Comparison of ENCODE assay signal across 25 cellular contexts in the genomic region with DNA sequence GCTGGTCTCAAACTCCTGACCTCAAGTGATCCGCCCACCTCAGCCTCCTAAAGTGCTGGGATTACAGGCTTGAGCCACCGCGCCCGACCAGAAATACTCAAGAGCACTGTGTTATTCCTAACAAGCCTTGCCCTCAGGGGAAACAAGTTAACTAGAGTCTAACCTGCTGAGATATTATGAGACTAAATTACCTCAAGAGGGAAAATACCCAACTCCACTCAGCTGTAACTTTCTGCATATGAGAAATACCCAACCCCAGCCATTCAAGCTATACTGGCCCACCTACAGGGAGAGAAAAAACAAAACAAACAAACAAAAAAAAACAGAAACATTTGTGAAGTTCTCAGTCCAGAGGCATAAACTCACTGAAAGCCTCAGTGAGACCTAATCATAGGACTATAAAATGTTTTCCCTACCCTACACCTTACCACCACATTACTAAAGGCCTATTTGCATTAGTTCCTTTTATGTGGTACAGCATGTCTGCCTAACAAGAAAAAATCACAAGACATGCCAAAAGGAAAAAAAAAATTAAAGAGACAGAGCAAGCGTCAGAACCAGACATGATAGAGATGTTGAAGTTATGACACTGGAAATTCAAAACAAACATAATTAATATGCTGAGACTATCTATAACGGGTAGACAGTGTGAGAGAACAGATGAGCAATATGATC.
DNase-seq lines count a peak whose midpoint lies in the region; ATAC-seq and TF ChIP-seq lines count a peak whose summit lies in the region.
"Had no signal": no experiment of that assay in that cellular context is flagged by ENCODE, and none has a peak within 500 bp of the region (broad histone marks: within the 10 kb centered on the region; RNA-seq: fewer than 3 reads in every experiment).

No MANE protein-coding gene starts in this region.

- DNase-seq in HEK293T (ENCODE audit: extremely low spot score) (peak; percentile 4), G401 (ENCODE audit: low spot score) (no peak), globus pallidus (ENCODE audit: low spot score) (no peak)
- DNase-seq in stimulated activated naive B cell treated with anti-CD40 and anti-IgM and Interleukin-4, amounts not matched to agents 10 μg/mL and 1 μg/mL and 100 μg/mL, for 72 hours, result no peak
- no peak for DNase-seq in stimulated activated naive CD4-positive, alpha-beta T cell (lab: John Stamatoyannopoulos, UW)
- DNase-seq: activated CD4-positive, alpha-beta T cell treated with anti-CD3 and anti-CD28 coated beads for 1 hour; activated CD8-positive, alpha-beta T cell treated with anti-CD3 and anti-CD28 coated beads, Interleukin-2, amount 10 ng/mL, durations not matched to agents 7 days and 5 days; amygdala; KBM-7; left lung; mesenchymal stem cell; NCI-H2081 treated with DMSO at 0.1 percent for 48 hours; NCI-H82; right cardiac atrium; SK-N-SH; spleen; stimulated activated CD4-positive, alpha-beta T cell treated with anti-CD3 and anti-CD28 coated beads, Interleukin-4, amount 100 ng/mL, for 1 hour; T-helper 17 cell; upper lobe of right lung had no signal

- no peak overlapping the region for H3K4me3 Mint-ChIP-seq in stimulated activated naive B cell treated with anti-CD40 and anti-IgM and Interleukin-4, amounts not matched to agents 10 μg/mL and 1 μg/mL and 100 μg/mL, for 72 hours
- H3K4me3 Mint-ChIP-seq: activated CD8-positive, alpha-beta T cell treated with anti-CD3 and anti-CD28 coated beads, Interleukin-2, amount 10 ng/mL, durations not matched to agents 7 days and 5 days; activated naive CD4-positive, alpha-beta T cell treated with anti-CD3 and anti-CD28 coated beads, Interleukin-2, amount 50 U/mL, for 24 hours; GM23338; neural crest cell; T-helper 17 cell had no signal

- CTCF ChIA-PET in HEK293T (lab: Yijun Ruan, JAX), result no interaction called here

- no peak overlapping the region for H3K27ac Mint-ChIP-seq in stimulated activated naive B cell treated with anti-CD40 and anti-IgM and Interleukin-4, amounts not matched to agents 10 μg/mL and 1 μg/mL and 100 μg/mL, for 72 hours
- H3K27ac Mint-ChIP-seq: activated CD8-positive, alpha-beta T cell treated with anti-CD3 and anti-CD28 coated beads, Interleukin-2, amount 10 ng/mL, durations not matched to agents 7 days and 5 days; activated naive CD4-positive, alpha-beta T cell treated with anti-CD3 and anti-CD28 coated beads, Interleukin-2, amount 50 U/mL, for 24 hours; activated T-helper 2 cell treated with anti-CD3 and anti-CD28 coated beads, Interferon-gamma antibody, Interleukin-2, Interleukin-4, amounts not matched to agents 10 μg/mL and 5 μg/mL and 100 μg/mL, durations not matched to agents 14 hours and 24 hours and 36 hours; GM23338; T-helper 17 cell had no signal

- H3K36me3 Mint-ChIP-seq in stimulated activated naive B cell treated with anti-CD40 and anti-IgM and Interleukin-4, amounts not matched to agents 10 μg/mL and 1 μg/mL and 100 μg/mL, for 72 hours, result no peaks in the 10 kb centered on the region
- H3K36me3 Mint-ChIP-seq: activated naive CD4-positive, alpha-beta T cell treated with anti-CD3 and anti-CD28 coated beads, Interleukin-2, amount 50 U/mL, for 24 hours had no signal

- H3K9me3 Mint-ChIP-seq in stimulated activated naive B cell treated with anti-CD40 and anti-IgM and Interleukin-4, amounts not matched to agents 10 μg/mL and 1 μg/mL and 100 μg/mL, for 72 hours, result peaks cover 10 to 11% of the 10 kb centered on the region in 2 donors

- POLR2A ChIA-PET in HEK293T (lab: Yijun Ruan, JAX), result no interaction called here

- in situ Hi-C loops in G401 (cut with HindIII; ENCODE audit: low sequenced_read_pairs), result no loop called here

- ATAC-seq in GM18867 (IDR thresholded peaks at IDR 0.05; ENCODE audit: unreplicated experiment), result peak; percentile 87
- ATAC-seq in HG02885 (IDR thresholded peaks at IDR 0.05; ENCODE audit: poor library complexity, unreplicated experiment), result peak; percentile 79
- ATAC-seq in stimulated activated naive B cell treated with anti-CD40 and anti-IgM and Interleukin-4, amounts not matched to agents 10 μg/mL and 1 μg/mL and 100 μg/mL, for 72 hours (replicated peaks), result peak; percentile 65 to 82
- ATAC-seq: activated CD8-positive, alpha-beta T cell treated with anti-CD3 and anti-CD28 coated beads, Interleukin-2, amount 10 ng/mL, durations not matched to agents 7 days and 5 days; GM23338; left lung; right cardiac atrium; T-helper 17 cell; upper lobe of right lung had no signal

- H3K4me1 Mint-ChIP-seq in stimulated activated naive B cell treated with anti-CD40 and anti-IgM and Interleukin-4, amounts not matched to agents 10 μg/mL and 1 μg/mL and 100 μg/mL, for 72 hours, result no peaks in the 10 kb centered on the region
- H3K4me1 Mint-ChIP-seq: activated naive CD4-positive, alpha-beta T cell treated with anti-CD3 and anti-CD28 coated beads, Interleukin-2, amount 50 U/mL, for 24 hours; GM23338; neural crest cell; T-helper 17 cell had no signal

- no peaks in the 10 kb centered on the region for H3K27me3 Mint-ChIP-seq in stimulated activated naive B cell treated with anti-CD40 and anti-IgM and Interleukin-4, amounts not matched to agents 10 μg/mL and 1 μg/mL and 100 μg/mL, for 72 hours
- H3K27me3 Mint-ChIP-seq: activated naive CD4-positive, alpha-beta T cell treated with anti-CD3 and anti-CD28 coated beads, Interleukin-2, amount 50 U/mL, for 24 hours; T-helper 17 cell had no signal

TF ChIP-seq in HEK293T, 16 proteins besides CTCF, POLR2A, EP300 and RAD21:
- no peak for TF ChIP-seq NFRKB (IDR thresholded peaks at IDR 0.05)
- TF ChIP-seq ZNF384 (IDR thresholded peaks at IDR 0.05), result peak; percentile 33; the same call in 1 of the 2 replicates
